8 cellular contexts compared by ENCODE assay signal in the genomic region with DNA sequence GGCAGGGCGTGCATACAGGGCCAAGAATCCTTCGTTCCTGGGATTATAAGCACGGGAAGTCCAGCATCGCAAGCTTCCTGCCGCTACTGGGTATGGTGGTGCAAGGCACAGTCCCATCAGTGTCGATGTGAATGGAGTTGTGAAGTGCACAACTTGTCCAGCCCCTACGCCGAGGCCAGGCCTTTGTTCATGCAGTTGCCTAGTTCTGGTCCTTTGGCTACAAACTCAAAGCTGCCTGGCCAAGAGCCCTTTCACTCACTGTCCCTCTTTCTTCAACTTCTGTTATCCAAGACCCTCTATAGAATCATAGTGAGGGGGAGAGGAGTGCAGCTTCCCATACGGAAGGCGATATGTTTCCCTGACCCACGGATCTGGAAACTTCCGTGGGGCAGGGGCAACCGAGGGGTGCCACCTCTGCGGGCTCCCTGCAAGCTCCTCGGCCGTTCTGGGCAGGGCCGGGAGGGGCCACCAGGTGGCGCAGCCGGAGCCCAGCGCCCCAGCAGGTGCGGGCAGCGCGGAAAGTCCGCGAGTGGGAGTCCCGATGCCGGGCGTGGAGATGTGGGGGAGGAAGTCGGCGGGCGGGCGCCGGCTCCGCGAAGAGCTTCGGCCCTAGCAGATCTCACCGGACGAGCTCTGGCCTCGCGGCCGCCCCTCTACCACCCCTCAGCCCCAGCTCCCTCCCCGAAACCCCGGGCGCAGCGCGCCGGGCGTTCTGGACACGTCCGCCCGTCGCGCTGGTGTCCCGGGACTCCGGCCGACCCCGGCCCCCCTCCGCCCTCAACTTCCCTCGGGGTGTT. TPM values are rescaled to one million over a fixed set of nuclear protein-coding genes. Genes with fewer than 3 reads are reported as not detected.
A peak's percentile ranks its signal among the peaks of the same experiment; 100 is the strongest.
DNase-seq lines count a peak whose midpoint lies in the region; ATAC-seq and TF ChIP-seq lines count a peak whose summit lies in the region.

No MANE protein-coding gene starts in this region.

- peaks cover 6% of the 10 kb centered on the region for H3K4me1 Mint-ChIP-seq in CD14-positive monocyte
- H3K4me1 Mint-ChIP-seq in activated naive CD4-positive, alpha-beta T cell treated with anti-CD3 and anti-CD28 coated beads, Interleukin-2, amount 10 ng/mL, durations not matched to agents 7 days and 5 days = peaks cover 62% of the 10 kb centered on the region

- peaks cover 22 to 35% (median 23%) of the 10 kb centered on the region in 3 donors for H3K27me3 Mint-ChIP-seq in CD14-positive monocyte (ENCODE audit: low read depth in 3 of 3)
- H3K27me3 Mint-ChIP-seq in activated naive CD4-positive, alpha-beta T cell treated with anti-CD3 and anti-CD28 coated beads, Interleukin-2, amount 10 ng/mL, durations not matched to agents 7 days and 5 days = no peaks in the 10 kb centered on the region

- CTCF ChIA-PET in activated naive CD4-positive, alpha-beta T cell treated with anti-CD3 and anti-CD28 coated beads, Interleukin-2, amount 10 ng/mL, durations not matched to agents 7 days and 5 days (lab: Charles Lee) = interaction anchor here (0.8 to 11.1 kb wide), 36 partner anchors 8 to 133 kb away, joined by 3 to 341 read pairs (median 6); no protein-coding TSS in a partner anchor

- H3K4me3 Mint-ChIP-seq in CD14-positive monocyte = peak overlapping the region; percentile 76 to 78
- peak overlapping the region; percentile 77 for H3K4me3 Mint-ChIP-seq in activated naive CD4-positive, alpha-beta T cell treated with anti-CD3 and anti-CD28 coated beads, Interleukin-2, amount 10 ng/mL, durations not matched to agents 7 days and 5 days

- no peaks in the 10 kb centered on the region for H3K9me3 ChIP-seq in SJCRH30 (replicated peaks)
- no peaks in the 10 kb centered on the region for H3K9me3 ChIP-seq in upper lobe of right lung

- peaks cover 4% of the 10 kb centered on the region; the same call in 1 of the 2 replicates for H3K27me3 ChIP-seq in SJCRH30
- H3K27me3 ChIP-seq in upper lobe of right lung = peaks cover 7% of the 10 kb centered on the region

- no peaks in the 10 kb centered on the region for H3K36me3 ChIP-seq in SJCRH30
- H3K36me3 ChIP-seq in upper lobe of right lung = no peaks in the 10 kb centered on the region

- peak overlapping the region in 1 of 7 donors; percentile 26 for H3K27ac Mint-ChIP-seq in CD14-positive monocyte
- H3K27ac Mint-ChIP-seq in activated naive CD4-positive, alpha-beta T cell treated with anti-CD3 and anti-CD28 coated beads, Interleukin-2, amount 10 ng/mL, durations not matched to agents 7 days and 5 days = peak overlapping the region; percentile 96

- H3K4me1 ChIP-seq in SJCRH30 = no peaks in the 10 kb centered on the region
- peaks cover 5% of the 10 kb centered on the region for H3K4me1 ChIP-seq in upper lobe of right lung

- ATAC-seq in GM19351 (IDR thresholded peaks at IDR 0.05; ENCODE audit: unreplicated experiment) (peak; percentile 49), HG03460 (IDR thresholded peaks at IDR 0.05; ENCODE audit: unreplicated experiment) (peak; percentile 63), upper lobe of right lung (peak; percentile 95)

- DNase-seq in CD14-positive monocyte (ENCODE audit: low spot score) (peak; percentile 65), SJCRH30 (peak; percentile 36 to 65), cardiac septum (ENCODE audit: low spot score) (peak; percentile 89), pons (ENCODE audit: low spot score) (peak; percentile 36), upper lobe of right lung (peak; percentile 91)
- DNase-seq in activated naive CD4-positive, alpha-beta T cell treated with anti-CD3 and anti-CD28 coated beads, Interleukin-2, amount 10 ng/mL, durations not matched to agents 7 days and 5 days = peak; percentile 90

- peaks cover 0 to 5% (median 2%) of the 10 kb centered on the region in 7 donors for H3K9me3 Mint-ChIP-seq in CD14-positive monocyte
- peaks cover 10% of the 10 kb centered on the region for H3K9me3 Mint-ChIP-seq in activated naive CD4-positive, alpha-beta T cell treated with anti-CD3 and anti-CD28 coated beads, Interleukin-2, amount 10 ng/mL, durations not matched to agents 7 days and 5 days

- intact Hi-C loops in CD14-positive monocyte (cut with micrococcal nuclease) = loop anchor here (5.0 kb wide), 2 partner anchors 123 to 128 kb away; no protein-coding TSS in a partner anchor
- intact Hi-C loops in cardiac septum (cut with DNase I) = loop anchor here (2.0 kb wide), 1 partner anchor 65 kb away; no protein-coding TSS in a partner anchor
- intact Hi-C loops in upper lobe of right lung (cut with DNase I) = loop anchor here (10.0 kb wide), 1 partner anchor 121 kb away; no protein-coding TSS in a partner anchor

- peak; percentile 95 for TF ChIP-seq CTCF in CD14-positive monocyte (IDR thresholded peaks at IDR 0.05)
- TF ChIP-seq CTCF in upper lobe of right lung (IDR thresholded peaks at IDR 0.05) = peak; percentile 90

- no peak overlapping the region for H3K27ac ChIP-seq in SJCRH30
- H3K27ac ChIP-seq in upper lobe of right lung = peak overlapping the region; percentile 60

- peak overlapping the region; percentile 61 for H3K4me3 ChIP-seq in SJCRH30
- H3K4me3 ChIP-seq in upper lobe of right lung = peak overlapping the region; percentile 59

- H3K36me3 Mint-ChIP-seq in CD14-positive monocyte = no peaks in the 10 kb centered on the region
- H3K36me3 Mint-ChIP-seq in activated naive CD4-positive, alpha-beta T cell treated with anti-CD3 and anti-CD28 coated beads, Interleukin-2, amount 10 ng/mL, durations not matched to agents 7 days and 5 days = peaks cover 55% of the 10 kb centered on the region

RNA-seq across cellular contexts. Expression of a gene that starts 0.7 kb away (rescaled TPM):
- polyA plus RNA-seq in CD14-positive monocyte = under 1 TPM; 0.13 to 0.38 TPM
- 1.4 and 1.9 TPM in 2 replicates for total RNA-seq in SJCRH30 (2014; rRNA removed; shearing (Covaris generic))
- 2.2 TPM for total RNA-seq in cardiac septum
- 9.4 TPM for total RNA-seq in upper lobe of right lung

Comparison
In these comparisons a context has a peak if more than half of its experiments do, and no peak if none do; other contexts are left out.
1. DNase-seq: peak in every context shown above with its lines; median percentile 91 in upper lobe of right lung; 90 in activated naive CD4-positive, alpha-beta T cell treated with anti-CD3 and anti-CD28 coated beads, Interleukin-2, amount 10 ng/mL, durations not matched to agents 7 days and 5 days; 89 in cardiac septum; 65 in CD14-positive monocyte; 50 in SJCRH30; 36 in pons.